8 cellular contexts compared by ENCODE assay signal in the genomic region with DNA sequence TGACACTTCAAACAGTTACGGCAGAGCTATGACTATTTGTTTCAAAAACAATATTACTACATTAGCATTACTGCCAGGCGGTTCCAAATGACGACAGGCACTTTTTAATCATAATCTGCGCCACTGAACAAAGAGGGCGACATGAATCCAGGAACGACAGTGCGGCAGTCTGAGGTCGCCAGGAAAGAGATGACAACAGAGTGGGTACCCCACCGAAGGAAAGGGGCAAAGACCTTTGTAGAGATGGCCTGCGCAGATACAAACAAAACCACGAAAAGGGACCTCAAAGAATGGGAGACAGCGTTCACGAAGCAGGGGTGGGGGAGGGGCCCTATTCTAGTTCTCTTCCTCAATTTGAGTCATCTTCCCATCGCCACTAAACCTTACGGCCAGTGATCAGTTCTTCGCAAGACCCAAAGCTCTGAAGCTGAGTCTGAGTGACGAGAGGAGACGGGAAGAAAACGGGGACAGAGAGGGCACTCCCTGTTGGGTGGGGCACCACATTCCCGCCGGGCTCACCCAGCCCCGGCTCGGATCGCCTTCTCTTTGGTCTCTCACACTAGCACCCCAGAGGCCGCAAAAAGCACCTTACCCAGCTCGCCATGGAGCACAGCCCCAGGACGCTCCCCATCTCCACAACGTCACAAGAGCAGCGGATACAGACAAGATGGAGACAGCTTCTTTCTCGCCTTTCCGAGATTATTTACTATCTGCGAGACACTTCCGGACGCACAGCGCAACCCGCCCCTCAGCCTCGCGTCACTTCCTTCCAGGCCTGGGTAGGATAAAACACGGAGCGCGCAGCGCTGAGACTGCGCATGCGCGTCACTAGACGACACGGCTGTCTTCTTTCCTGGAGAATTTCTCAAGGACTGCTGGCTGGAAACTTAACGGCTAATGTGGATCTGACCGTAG. TPM values are rescaled to one million over a fixed set of nuclear protein-coding genes. Genes with fewer than 3 reads are reported as not detected.
DNase-seq lines count a peak whose midpoint lies in the region; ATAC-seq and TF ChIP-seq lines count a peak whose summit lies in the region.

A gene (minus strand): TSS at position 701 of the 915 bp plus-strand sequence. CDS start 70 bp downstream, at position 631.

- peak within 1 kb of the TSS; percentile 95 for H3K4me2 ChIP-seq in SU-DHL-6 (ENCODE audit: low read depth, low read length, poor library complexity, severe bottlenecking)

- H3K4me1 ChIP-seq in thymus (ENCODE audit: control insufficient read depth, insufficient read depth, low read length) = peaks cover 6% of the 10 kb centered on the region

- H3K27ac ChIP-seq in SU-DHL-6 (ENCODE audit: low read depth, low read length) = peak within 1 kb of the TSS; percentile 33
- peak within 1 kb of the TSS; percentile 98 for H3K27ac ChIP-seq in thymus (ENCODE audit: low read depth)

- peak; percentile 71 for TF ChIP-seq POLR2A in GM10847 (IDR thresholded peaks at IDR 0.05; ENCODE audit: extremely low read depth, insufficient read length)

- H3K9me3 ChIP-seq in SU-DHL-6 (ENCODE audit: insufficient read depth, low read length) (no peaks in the 10 kb centered on the region), thymus (ENCODE audit: control insufficient read depth) (no peaks in the 10 kb centered on the region)

- H3K36me3 ChIP-seq in SU-DHL-6 (ENCODE audit: low read length) = no peaks in the 10 kb centered on the region
- no peaks in the 10 kb centered on the region for H3K36me3 ChIP-seq in thymus (ENCODE audit: control insufficient read depth, insufficient read depth)

- H3K9me3 Mint-ChIP-seq in activated naive CD8-positive, alpha-beta T cell treated with anti-CD3 and anti-CD28 coated beads, Interleukin-2, amount 10 ng/mL, durations not matched to agents 7 days and 5 days = no peaks in the 10 kb centered on the region
- H3K9me3 Mint-ChIP-seq in osteocyte (ENCODE audit: unreplicated experiment) = no peaks in the 10 kb centered on the region

- peaks cover 59% of the 10 kb centered on the region for H3K79me2 ChIP-seq in SU-DHL-6 (ENCODE audit: insufficient read depth, low read length)

- H3K4me1 Mint-ChIP-seq in activated naive CD8-positive, alpha-beta T cell treated with anti-CD3 and anti-CD28 coated beads, Interleukin-2, amount 10 ng/mL, durations not matched to agents 7 days and 5 days = peaks cover 18% of the 10 kb centered on the region
- peaks cover 33% of the 10 kb centered on the region for H3K4me1 Mint-ChIP-seq in osteocyte (ENCODE audit: unreplicated experiment)

- POLR2A ChIA-PET in activated naive CD8-positive, alpha-beta T cell treated with anti-CD3 and anti-CD28 coated beads, Interleukin-2, amount 10 ng/mL, durations not matched to agents 7 days and 5 days (lab: Charles Lee) = interaction anchor here (1.0 to 2.2 kb wide), 7 partner anchors 39 to 89 kb away, joined by 3 to 13 read pairs (median 4); a partner anchor contains a TSS

- H3K4me3 ChIP-seq in SU-DHL-6 (ENCODE audit: insufficient read depth, low read length, poor library complexity, severe bottlenecking) (peak within 1 kb of the TSS; percentile 93), thymus (ENCODE audit: low read length) (peak within 1 kb of the TSS; percentile 74)

- H3K27me3 ChIP-seq in SU-DHL-6 (ENCODE audit: low read length) (no peaks in the 10 kb centered on the region), thymus (ENCODE audit: control insufficient read depth, insufficient read depth) (no peaks in the 10 kb centered on the region)

- H3K9ac ChIP-seq in SU-DHL-6 (ENCODE audit: low read length) = peak within 1 kb of the TSS; percentile 81

- TF ChIP-seq CTCF in SU-DHL-6 (IDR thresholded peaks at IDR 0.05; ENCODE audit: insufficient read depth, low read length, poor library complexity, severe bottlenecking) (no peak), osteocyte (IDR thresholded peaks at IDR 0.05) (no peak)

- H3K4me3 Mint-ChIP-seq in activated naive CD8-positive, alpha-beta T cell treated with anti-CD3 and anti-CD28 coated beads, Interleukin-2, amount 10 ng/mL, durations not matched to agents 7 days and 5 days = peak within 1 kb of the TSS; percentile 98
- H3K4me3 Mint-ChIP-seq in osteocyte (ENCODE audit: unreplicated experiment) = peak within 1 kb of the TSS; percentile 97

- no peaks in the 10 kb centered on the region for H3K27me3 Mint-ChIP-seq in activated naive CD8-positive, alpha-beta T cell treated with anti-CD3 and anti-CD28 coated beads, Interleukin-2, amount 10 ng/mL, durations not matched to agents 7 days and 5 days
- no peaks in the 10 kb centered on the region for H3K27me3 Mint-ChIP-seq in osteocyte (ENCODE audit: unreplicated experiment)

- peak within 1 kb of the TSS; percentile 73 for H2AFZ ChIP-seq in SU-DHL-6 (ENCODE audit: low read depth, low read length, severe bottlenecking)

- WGBS in thymus = under 1% methylated on average over 49 of the region's 49 CpGs

- no peaks in the 10 kb centered on the region for H3K9me2 ChIP-seq in SU-DHL-6 (replicated peaks; ENCODE audit: insufficient read depth, low read length)

- peaks cover 16% of the 10 kb centered on the region; the same call in 1 of the 2 replicates for H4K20me1 ChIP-seq in SU-DHL-6 (ENCODE audit: low read depth, low read length)

- ATAC-seq in HG02678 (IDR thresholded peaks at IDR 0.05; ENCODE audit: unreplicated experiment) = peak; percentile 99
- peak; percentile 98 for ATAC-seq in activated naive CD8-positive, alpha-beta T cell treated with anti-CD3 and anti-CD28 coated beads, Interleukin-2, amount 10 ng/mL, durations not matched to agents 7 days and 5 days (ENCODE audit: low read depth)

- DNase-seq in NCI-H128 (lab: John Stamatoyannopoulos, UW; ENCODE audit: unreplicated experiment) = peak; percentile 75
- DNase-seq in activated naive CD8-positive, alpha-beta T cell treated with anti-CD3 and anti-CD28 coated beads, Interleukin-2, amount 10 ng/mL, durations not matched to agents 7 days and 5 days = peak; percentile 88
- DNase-seq in head of caudate nucleus = peak; percentile 90 to 97 (median 95)
- peak; percentile 97 for DNase-seq in osteocyte (ENCODE audit: extremely low spot score, unreplicated experiment)

- H3K27ac Mint-ChIP-seq in activated naive CD8-positive, alpha-beta T cell treated with anti-CD3 and anti-CD28 coated beads, Interleukin-2, amount 10 ng/mL, durations not matched to agents 7 days and 5 days = peak within 1 kb of the TSS; percentile 99
- peak within 1 kb of the TSS; percentile 99 for H3K27ac Mint-ChIP-seq in osteocyte (ENCODE audit: unreplicated experiment)

- intact Hi-C loops in head of caudate nucleus (cut with DNase I) = loop anchor here (5.0 kb wide), 1 partner anchor 74 kb away; a partner anchor contains a TSS

- H3F3A ChIP-seq in SU-DHL-6 (ENCODE audit: insufficient read depth) = no peaks in the 10 kb centered on the region

- peaks cover 20% of the 10 kb centered on the region for H3K36me3 Mint-ChIP-seq in activated naive CD8-positive, alpha-beta T cell treated with anti-CD3 and anti-CD28 coated beads, Interleukin-2, amount 10 ng/mL, durations not matched to agents 7 days and 5 days
- peaks cover 3% of the 10 kb centered on the region for H3K36me3 Mint-ChIP-seq in osteocyte (ENCODE audit: unreplicated experiment)

RNA-seq across cellular contexts. Expression of the gene that starts here (rescaled TPM):
- total RNA-seq in activated naive CD8-positive, alpha-beta T cell treated with anti-CD3 and anti-CD28 coated beads, Interleukin-2, amount 10 ng/mL, durations not matched to agents 7 days and 5 days = 10 to 100 TPM; 80.7 to 83.5 TPM
- 209 and 215 TPM in 2 replicates for total RNA-seq in osteocyte
- 94.6 TPM for polyA plus RNA-seq in thymus

Comparison
In these comparisons a context has a peak if more than half of its experiments do, and no peak if none do; other contexts are left out.
1. Peak in every context shown above with its lines: DNase-seq, ATAC-seq, H3K4me3 ChIP-seq and H3K27ac ChIP-seq.